8 cellular contexts compared by ENCODE assay signal in the genomic region with DNA sequence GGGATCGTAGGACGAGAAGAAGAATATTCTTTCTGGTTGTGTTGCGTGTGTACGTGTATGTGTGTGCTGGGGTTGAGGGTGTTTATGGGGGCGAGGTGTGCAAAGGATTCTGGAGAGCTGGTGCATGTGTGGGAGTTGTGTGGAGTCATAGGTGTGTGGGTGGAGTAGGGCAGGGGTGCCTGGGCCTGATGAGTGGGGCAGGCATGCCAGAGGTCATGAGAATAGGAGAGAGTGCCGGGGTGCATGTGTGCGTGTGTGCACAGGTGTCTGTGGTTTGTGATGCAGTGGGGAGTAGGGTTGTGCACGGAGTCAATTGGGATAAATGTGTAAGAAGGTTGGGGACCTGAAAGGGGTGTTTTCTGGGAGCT. TPM values are rescaled to one million over a fixed set of nuclear protein-coding genes. Genes with fewer than 3 reads are reported as not detected.
DNase-seq lines count a peak whose midpoint lies in the region; ATAC-seq and TF ChIP-seq lines count a peak whose summit lies in the region.
"Had no signal": no experiment of that assay in that cellular context is flagged by ENCODE, and none has a peak within 500 bp of the region (broad histone marks: within the 10 kb centered on the region; RNA-seq: fewer than 3 reads in every experiment).

No MANE protein-coding gene starts in this region.

- H3K27ac Mint-ChIP-seq in activated CD4-positive, alpha-beta memory T cell treated with anti-CD3 and anti-CD28 coated beads for 36 hours = no peak overlapping the region

- H3K36me3 ChIP-seq in fibroblast of lung (ENCODE audit: control insufficient read depth, insufficient read depth, low read length) = no peaks in the 10 kb centered on the region

- no peaks in the 10 kb centered on the region for H3K79me2 ChIP-seq in fibroblast of lung (ENCODE audit: control insufficient read depth, insufficient read depth, low read length)

- peaks cover 13% of the 10 kb centered on the region for H3K4me1 Mint-ChIP-seq in activated CD4-positive, alpha-beta memory T cell treated with anti-CD3 and anti-CD28 coated beads for 36 hours (ENCODE audit: low read depth)

- peak overlapping the region; percentile 52 for H3K4me3 Mint-ChIP-seq in activated CD4-positive, alpha-beta memory T cell treated with anti-CD3 and anti-CD28 coated beads for 36 hours

- DNase-seq in activated CD4-positive, alpha-beta memory T cell treated with anti-CD3 and anti-CD28 coated beads for 36 hours = peak; percentile 37
- no peak for DNase-seq in fibroblast of lung (ENCODE audit: low read depth in 2 of 2)
- peak in 2 of 3 experiments; percentile 45 to 46 for DNase-seq in stimulated activated CD4-positive, alpha-beta T cell treated with anti-CD3 and anti-CD28 coated beads, TNF-alpha, amount 100 ng/mL, for 4 hours (ENCODE audit: low read depth in 3 of 3)
- DNase-seq in mucosa of gallbladder (ENCODE audit: low spot score) = no peak

- H3K4me3 ChIP-seq in fibroblast of lung (replicated peaks in 1 of 4; ENCODE audit: control extremely low read depth in 1 of 4, insufficient read depth in 1 of 4, low read depth in 3 of 4, low read length in 4 of 4) = peak overlapping the region; percentile 41 to 57 (median 52)

- CTCF ChIA-PET in activated CD4-positive, alpha-beta memory T cell treated with anti-CD3 and anti-CD28 coated beads for 36 hours (lab: Charles Lee) = no interaction called here

- no peaks in the 10 kb centered on the region for H3K9me3 Mint-ChIP-seq in activated CD4-positive, alpha-beta memory T cell treated with anti-CD3 and anti-CD28 coated beads for 36 hours

- POLR2A ChIA-PET in activated CD4-positive, alpha-beta memory T cell treated with anti-CD3 and anti-CD28 coated beads for 36 hours (lab: Charles Lee) = no interaction called here

- no peaks in the 10 kb centered on the region for H3K36me3 Mint-ChIP-seq in activated CD4-positive, alpha-beta memory T cell treated with anti-CD3 and anti-CD28 coated beads for 36 hours

- peak overlapping the region; percentile 67 for H2AFZ ChIP-seq in fibroblast of lung (ENCODE audit: low read length)

- no peaks in the 10 kb centered on the region for H3K9me3 ChIP-seq in fibroblast of lung (ENCODE audit: control insufficient read depth, insufficient read depth, low read depth, low read length)

- intact Hi-C loops in activated CD4-positive, alpha-beta memory T cell treated with anti-CD3 and anti-CD28 coated beads for 36 hours (cut with micrococcal nuclease) = no loop called here

- no peak for ATAC-seq in GM19035 (IDR thresholded peaks at IDR 0.05; ENCODE audit: unreplicated experiment)
- no peak for ATAC-seq in GM19395 (IDR thresholded peaks at IDR 0.05; ENCODE audit: unreplicated experiment)

- H3K27ac ChIP-seq in fibroblast of lung (ENCODE audit: insufficient read depth, low read length) = no peak overlapping the region
- H3K27ac ChIP-seq: epithelial cell of prostate, HL-60 had no signal

- no peak overlapping the region for H3K4me2 ChIP-seq in fibroblast of lung (ENCODE audit: extremely low read depth, insufficient read depth, low read length)

- H3K4me1 ChIP-seq in fibroblast of lung (ENCODE audit: control insufficient read depth, extremely low read depth, insufficient read depth, low read length) = peaks cover 13% of the 10 kb centered on the region

- H4K20me1 ChIP-seq in fibroblast of lung (ENCODE audit: control insufficient read depth, extremely low read depth, insufficient read depth, low read length) = no peaks in the 10 kb centered on the region

- no peaks in the 10 kb centered on the region for H3K27me3 ChIP-seq in fibroblast of lung (ENCODE audit: control insufficient read depth, insufficient read depth, low read length)

- no peak for TF ChIP-seq CTCF in fibroblast of lung (conservative IDR thresholded peaks at IDR 0.05 in 1 of 2, IDR thresholded peaks at IDR 0.05 in 1 of 2; ENCODE audit: low read depth in 1 of 2, low read length in 2 of 2)

- H3K9ac ChIP-seq in fibroblast of lung (ENCODE audit: insufficient read depth, low read length) = no peak overlapping the region

- no peaks in the 10 kb centered on the region for H3K27me3 Mint-ChIP-seq in activated CD4-positive, alpha-beta memory T cell treated with anti-CD3 and anti-CD28 coated beads for 36 hours

RNA-seq across cellular contexts. Expression of a gene that starts 0.6 kb away (rescaled TPM):
- total RNA-seq in activated CD4-positive, alpha-beta memory T cell treated with anti-CD3 and anti-CD28 coated beads for 36 hours = 1 to 10 TPM; 4.5 to 4.6 TPM
- total RNA-seq in fibroblast of lung = 9.7 and 10.8 TPM in 2 replicates
- polyA plus RNA-seq in fibroblast of lung = 1.4 and 3.7 TPM in 2 replicates
- 3.3 and 6.1 TPM in 2 replicates for polyA plus RNA-seq in fibroblast of lung (2012)
- 6.4 and 11.5 TPM in 2 replicates for polyA minus RNA-seq in fibroblast of lung (ENCODE audit: low replicate concordance)
- 8.6 TPM for total RNA-seq in mucosa of gallbladder

RNA-seq across cellular contexts. Expression of a gene that starts 13.0 kb away (rescaled TPM):
- total RNA-seq in activated CD4-positive, alpha-beta memory T cell treated with anti-CD3 and anti-CD28 coated beads for 36 hours = 1 to 10 TPM; 4.7 to 5.1 TPM
- total RNA-seq in fibroblast of lung (4.1 and 5.3 TPM in 2 replicates), mucosa of gallbladder (12.8 TPM)
- 2.3 and 3.3 TPM in 2 replicates for polyA plus RNA-seq in fibroblast of lung
- 6.4 and 7.6 TPM in 2 replicates for polyA plus RNA-seq in fibroblast of lung (2012)
- 0.82 and 9.1 TPM in 2 replicates for polyA minus RNA-seq in fibroblast of lung (ENCODE audit: low replicate concordance)

RNA-seq across cellular contexts. Expression of a gene that starts 20.2 kb away (rescaled TPM):
- 10 to 100 TPM; 43.0 to 45.5 TPM for total RNA-seq in activated CD4-positive, alpha-beta memory T cell treated with anti-CD3 and anti-CD28 coated beads for 36 hours
- total RNA-seq in fibroblast of lung (10.7 and 14.1 TPM in 2 replicates), mucosa of gallbladder (12.3 TPM)
- 5.0 and 10.0 TPM in 2 replicates for polyA plus RNA-seq in fibroblast of lung
- 8.0 and 16.1 TPM in 2 replicates for polyA plus RNA-seq in fibroblast of lung (2012)
- 4.2 and 6.1 TPM in 2 replicates for polyA minus RNA-seq in fibroblast of lung (ENCODE audit: low replicate concordance)

RNA-seq across cellular contexts. Expression of a gene that starts 20.6 kb away (rescaled TPM):
- 10 to 100 TPM; 17.4 to 23.2 TPM for total RNA-seq in activated CD4-positive, alpha-beta memory T cell treated with anti-CD3 and anti-CD28 coated beads for 36 hours
- total RNA-seq in fibroblast of lung (30.0 and 30.7 TPM in 2 replicates), mucosa of gallbladder (26.4 TPM)
- 11.2 and 15.1 TPM in 2 replicates for polyA plus RNA-seq in fibroblast of lung
- polyA plus RNA-seq in fibroblast of lung (2012) = 20.0 and 22.3 TPM in 2 replicates
- 7.1 and 19.5 TPM in 2 replicates for polyA minus RNA-seq in fibroblast of lung (ENCODE audit: low replicate concordance)

RNA-seq across cellular contexts. Expression of a gene that starts 23.3 kb away (rescaled TPM):
- 100 to 1,000 TPM; 108 to 110 TPM for total RNA-seq in activated CD4-positive, alpha-beta memory T cell treated with anti-CD3 and anti-CD28 coated beads for 36 hours
- total RNA-seq in fibroblast of lung = 6.7 and 14.4 TPM in 2 replicates
- polyA plus RNA-seq in fibroblast of lung = 4.2 and 6.6 TPM in 2 replicates
- polyA plus RNA-seq in fibroblast of lung (2012) = 40.5 and 59.2 TPM in 2 replicates
- polyA minus RNA-seq in fibroblast of lung (ENCODE audit: low replicate concordance) = 43.0 and 58.8 TPM in 2 replicates
- 47.1 TPM for total RNA-seq in mucosa of gallbladder

Comparison
In these comparisons a context has a peak if more than half of its experiments do, and no peak if none do; other contexts are left out.
1. DNase-seq: peak in activated CD4-positive, alpha-beta memory T cell treated with anti-CD3 and anti-CD28 coated beads for 36 hours (single experiment) and stimulated activated CD4-positive, alpha-beta T cell treated with anti-CD3 and anti-CD28 coated beads, TNF-alpha, amount 100 ng/mL, for 4 hours (2 of 3); none in fibroblast of lung (0 of 2) and mucosa of gallbladder (single experiment).